Comparison of ENCODE assay signal across 25 cellular contexts in genomic region chr11:1052133-1053011, GRCh38. TPM values are rescaled to one million over a fixed set of nuclear protein-coding genes. Genes with fewer than 3 reads are reported as not detected.
DNase-seq lines count a peak whose midpoint lies in the region; ATAC-seq and TF ChIP-seq lines count a peak whose summit lies in the region.
"Had no signal": no experiment of that assay in that cellular context is flagged by ENCODE, and none has a peak within 500 bp of the region (broad histone marks: within the 10 kb centered on the region; RNA-seq: fewer than 3 reads in every experiment).

No MANE protein-coding gene starts in this region.

- in situ Hi-C loops in mammary epithelial cell (cut with MboI; ENCODE audit: low sequenced_read_pairs in 2 of 2), result no loop called here

- H2AFZ ChIP-seq in mammary epithelial cell (ENCODE audit: low read depth, low read length), result no peak overlapping the region
- H2AFZ ChIP-seq: GM23338 had no signal

- dilution Hi-C loops in mammary epithelial cell (cut with HindIII; ENCODE audit: low sequenced_read_pairs), result loop anchor here (5.0 kb wide), 3 partner anchors 65 to 145 kb away; no protein-coding TSS in a partner anchor

- H3K4me1 ChIP-seq in right cardiac atrium (ENCODE audit: control insufficient read depth, insufficient read depth, low read length) (no peaks in the 10 kb centered on the region), mammary epithelial cell (ENCODE audit: insufficient read depth, low read length) (peaks cover 18% of the 10 kb centered on the region)

- H3K27me3 ChIP-seq in H7 (ENCODE audit: control insufficient read depth, insufficient read depth, low read length) (no peaks in the 10 kb centered on the region), right cardiac atrium (ENCODE audit: control insufficient read depth, insufficient read depth) (no peaks in the 10 kb centered on the region), mammary epithelial cell (ENCODE audit: insufficient read depth, low read length) (no peaks in the 10 kb centered on the region)
- H3K27me3 ChIP-seq: neutrophil had no signal

- intact Hi-C loops in right cardiac atrium (cut with DNase I), result loop anchor here in 2 of 4 donors (5.0 to 10.0 kb wide), 2 partner anchors 198 to 200 kb away; no protein-coding TSS in a partner anchor
- intact Hi-C loops in posterior vena cava (cut with DNase I), result loop anchor here in 1 of 2 donors (5.0 kb wide), 1 partner anchor 200 kb away; no protein-coding TSS in a partner anchor
- intact Hi-C loops in mammary epithelial cell (cut with micrococcal nuclease), result loop anchor here (5.0 to 10.0 kb wide), 5 partner anchors 75 to 390 kb away; partner anchors contain the start of genes DEAF1, SLC25A22 and TMEM80

- no peak for ATAC-seq in right cardiac atrium
- ATAC-seq in HG02571 (IDR thresholded peaks at IDR 0.05; ENCODE audit: unreplicated experiment), result no peak
- ATAC-seq: GM23338 had no signal

- TF ChIP-seq CTCF in mammary epithelial cell (conservative IDR thresholded peaks at IDR 0.05 in 1 of 2, IDR thresholded peaks at IDR 0.05 in 1 of 2; ENCODE audit: extremely low read depth in 1 of 2, insufficient read depth in 1 of 2, low read depth in 1 of 2, low read length in 2 of 2), result no peak

- DNase-seq in activated CD8-positive, alpha-beta memory T cell treated with anti-CD3 and anti-CD28 coated beads, Interleukin-2, amount 50 U/mL, for 4 hours, result peak; percentile 14
- DNase-seq in activated CD8-positive, alpha-beta memory T cell treated with anti-CD3 and anti-CD28 coated beads for 24 hours, result no peak
- DNase-seq in H7 (peak; percentile 57), right cardiac atrium (peak in 2 of 3 donors; percentile 19 to 60), posterior vena cava (ENCODE audit: low spot score) (peak; percentile 73), kidney tubule cell (ENCODE audit: low spot score) (no peak), mammary epithelial cell (no peak)
- DNase-seq: activated CD4-positive, alpha-beta T cell treated with anti-CD3 and anti-CD28 coated beads, Interleukin-2, amount 50 U/mL, for 48 hours; activated gamma-delta T cell treated with Interleukin-2 at 50 U/mL for 16 hours; activated T-cell treated with anti-CD3 and anti-CD28 coated beads for 4 hours; amniotic stem cell; C1 segment of cervical spinal cord; NCI-H524; retina had no signal

- H3K27ac ChIP-seq in right cardiac atrium (ENCODE audit: low read length) (no peak overlapping the region), mammary epithelial cell (ENCODE audit: insufficient read depth, low read depth, low read length) (no peak overlapping the region)
- H3K27ac ChIP-seq: neutrophil had no signal

- H3K9me3 ChIP-seq in right cardiac atrium (ENCODE audit: control insufficient read depth, low read length) (no peaks in the 10 kb centered on the region), mammary epithelial cell (replicated peaks; ENCODE audit: insufficient read depth, low read length) (no peaks in the 10 kb centered on the region)
- H3K9me3 ChIP-seq: neutrophil had no signal

- BruUV-seq in mammary epithelial cell (replicated peaks; lab: Mats Ljungman, UMichigan), result no TSS peak

- CTCF ChIA-PET in mammary epithelial cell (lab: Charles Lee; ENCODE audit: low non-redundant PET), result no interaction called here

- 78% methylated on average over 25 of the region's 25 CpGs for WGBS in right cardiac atrium
- WGBS in mammary epithelial cell (ENCODE audit: low coverage, missing lambda C conversion rate), result 53% methylated on average over 8 of the region's 25 CpGs

- no peaks in the 10 kb centered on the region for H3K79me2 ChIP-seq in mammary epithelial cell (ENCODE audit: insufficient read depth, low read length)

- H3K9ac ChIP-seq in mammary epithelial cell (ENCODE audit: insufficient read depth, low read length), result no peak overlapping the region

- no peaks in the 10 kb centered on the region for H3K36me3 ChIP-seq in H7 (replicated peaks; ENCODE audit: control insufficient read depth, insufficient read depth, low read length)
- no peaks in the 10 kb centered on the region for H3K36me3 ChIP-seq in mammary epithelial cell (ENCODE audit: insufficient read depth, low read length)
- H3K36me3 ChIP-seq: neutrophil had no signal

- no peak overlapping the region for H3K4me3 ChIP-seq in H7 (ENCODE audit: insufficient read depth, low read depth, low read length)
- no peak overlapping the region for H3K4me3 ChIP-seq in right cardiac atrium (ENCODE audit: low read length)
- no peak overlapping the region for H3K4me3 ChIP-seq in mammary epithelial cell (replicated peaks in 1 of 3; ENCODE audit: insufficient read depth in 1 of 3, low read depth in 2 of 3, low read length in 3 of 3)
- H3K4me3 ChIP-seq: GM23338 had no signal

- H4K20me1 ChIP-seq in mammary epithelial cell (ENCODE audit: insufficient read depth, low read length), result no peaks in the 10 kb centered on the region

- H3K4me2 ChIP-seq in mammary epithelial cell (ENCODE audit: insufficient read depth, low read depth, low read length), result no peak overlapping the region
- H3K4me2 ChIP-seq: GM23338 had no signal

RNA-seq across cellular contexts. Expression of gene MUC6, which starts 15.9 kb away (rescaled TPM):
- not detected in 2 replicates for total RNA-seq in H7 (2014; rRNA removed; shearing (Covaris generic))
- total RNA-seq in right cardiac atrium, result not detected
- 0.05 TPM for polyA plus RNA-seq in right cardiac atrium
- not detected for total RNA-seq in posterior vena cava
- total RNA-seq in mammary epithelial cell, result under 1 TPM in 1 of 2 donors, not detected in 1; under 0.01 TPM
- polyA plus RNA-seq in mammary epithelial cell, result not detected
- not detected for polyA minus RNA-seq in mammary epithelial cell
- total RNA-seq: A172; bronchial epithelial cell; fibroblast of lung; glomerular endothelial cell; GM23338; left colon; M059J; T-helper 2 cell treated with Interferon-gamma antibody and Interleukin-4, amounts not matched to agents 100 ng/mL and 5 ng/mL, for 36 hours had no signal
- polyA plus RNA-seq: fibroblast of lung, GM23338 had no signal

RNA-seq across cellular contexts. Expression of gene MUC2, which starts 22.3 kb away (rescaled TPM):
- not detected in 2 replicates for total RNA-seq in H7 (2014; rRNA removed; shearing (Covaris generic))
- total RNA-seq in right cardiac atrium (under 1 TPM in 1 of 4 donors, not detected in 3; 0.03 TPM), posterior vena cava (under 1 TPM in 1 of 2 donors, not detected in 1; 0.05 TPM), mammary epithelial cell (not detected)
- polyA plus RNA-seq in right cardiac atrium (0.02 TPM), mammary epithelial cell (not detected)
- not detected for polyA minus RNA-seq in mammary epithelial cell
- total RNA-seq: A172; bronchial epithelial cell; fibroblast of lung; glomerular endothelial cell; GM23338; M059J; mononuclear cell; T-helper 2 cell treated with Interferon-gamma antibody and Interleukin-4, amounts not matched to agents 100 ng/mL and 5 ng/mL, for 36 hours had no signal
- polyA plus RNA-seq: fibroblast of lung, GM23338 had no signal

Comparison
In these comparisons a context has a peak if more than half of its experiments do, and no peak if none do; other contexts are left out.
1. DNase-seq: peak in activated CD8-positive, alpha-beta memory T cell treated with anti-CD3 and anti-CD28 coated beads, Interleukin-2, amount 50 U/mL, for 4 hours (single experiment), H7 (single experiment), right cardiac atrium (2 of 3) and posterior vena cava (single experiment); none in activated CD8-positive, alpha-beta memory T cell treated with anti-CD3 and anti-CD28 coated beads for 24 hours (single experiment), kidney tubule cell (single experiment) and mammary epithelial cell (single experiment).